In genomic region chr3:180624714-180625113, GRCh38 we compare ENCODE assay signal across 18 cellular contexts. TPM values are rescaled to one million over a fixed set of nuclear protein-coding genes. Genes with fewer than 3 reads are reported as not detected.
DNase-seq lines count a peak whose midpoint lies in the region; ATAC-seq, FAIRE-seq and TF ChIP-seq lines count a peak whose summit lies in the region.
"Had no signal": no experiment of that assay in that cellular context is flagged by ENCODE, and none has a peak within 500 bp of the region (broad histone marks: within the 10 kb centered on the region; RNA-seq: fewer than 3 reads in every experiment).

No MANE protein-coding gene starts in this region.

- 98 to 99% methylated on average over 2 of the region's 2 CpGs for WGBS in pancreas, 2 donors

- no peaks in the 10 kb centered on the region for H3K27me3 ChIP-seq in pancreas
- H3K27me3 ChIP-seq: esophagus muscularis mucosa had no signal

- no peak for FAIRE-seq in pancreas (lab: Jason Lieb, UNC)
- FAIRE-seq: GM19239 had no signal

- no peak for DNase-seq in activated T-helper 1 cell treated with anti-CD3 and anti-CD28 coated beads, Interleukin-12 subunit alpha, Interleukin-12 subunit beta, Interleukin-2, Interleukin-4 antibody, amounts not matched to agents 30 ng/mL and 10 ng/mL and 1 ng/mL, durations not matched to agents 14 hours and 24 hours and 36 hours (ENCODE audit: low spot score)
- DNase-seq in effector CD4-positive, alpha-beta T cell, result no peak
- DNase-seq in immature natural killer cell (no peak), pancreas (no peak)
- DNase-seq: activated gamma-delta T cell, cerebellar nuclear complex, GF-D8, mesendoderm, Right ventricle myocardium superior had no signal

- intact Hi-C loops in activated T-helper 1 cell treated with anti-CD3 and anti-CD28 coated beads, Interleukin-12 subunit alpha, Interleukin-12 subunit beta, Interleukin-2, Interleukin-4 antibody, amounts not matched to agents 30 ng/mL and 10 ng/mL and 1 ng/mL, durations not matched to agents 14 hours and 24 hours and 36 hours (cut with micrococcal nuclease), result loop anchor here (1.0 to 2.0 kb wide), 3 partner anchors 23 to 288 kb away; partner anchors contain the start of genes CCDC39 and FXR1
- intact Hi-C loops in pancreas (cut with DNase I), result no loop called here

- ATAC-seq in GM18870 (IDR thresholded peaks at IDR 0.05; ENCODE audit: unreplicated experiment) (peak; percentile 73), GM21423 (IDR thresholded peaks at IDR 0.05; ENCODE audit: unreplicated experiment) (peak; percentile 44), HG03060 (IDR thresholded peaks at IDR 0.05; ENCODE audit: low read depth, unreplicated experiment) (peak; percentile 37), pancreas (no peak)
- ATAC-seq: stimulated activated memory B cell treated with anti-CD40 and anti-IgM and Interleukin-4, amounts not matched to agents 10 μg/mL and 1 μg/mL and 100 μg/mL, for 72 hours had no signal

- H3K4me3 Mint-ChIP-seq in activated T-helper 1 cell treated with anti-CD3 and anti-CD28 coated beads, Interleukin-12 subunit alpha, Interleukin-12 subunit beta, Interleukin-2, Interleukin-4 antibody, amounts not matched to agents 30 ng/mL and 10 ng/mL and 1 ng/mL, durations not matched to agents 14 hours and 24 hours and 36 hours, result peak overlapping the region; percentile 36
- no peak overlapping the region for H3K4me3 Mint-ChIP-seq in immature natural killer cell
- H3K4me3 Mint-ChIP-seq: stimulated activated memory B cell treated with anti-CD40 and anti-IgM and Interleukin-4, amounts not matched to agents 10 μg/mL and 1 μg/mL and 100 μg/mL, for 72 hours had no signal

- TF ChIP-seq CTCF in pancreas (IDR thresholded peaks at IDR 0.05), result no peak

- H3K9me3 ChIP-seq in pancreas, result no peaks in the 10 kb centered on the region
- H3K9me3 ChIP-seq: esophagus muscularis mucosa had no signal

- H3K36me3 Mint-ChIP-seq in activated T-helper 1 cell treated with anti-CD3 and anti-CD28 coated beads, Interleukin-12 subunit alpha, Interleukin-12 subunit beta, Interleukin-2, Interleukin-4 antibody, amounts not matched to agents 30 ng/mL and 10 ng/mL and 1 ng/mL, durations not matched to agents 14 hours and 24 hours and 36 hours (ENCODE audit: low read depth), result peaks cover 45% of the 10 kb centered on the region
- H3K36me3 Mint-ChIP-seq in immature natural killer cell, result peaks cover 9 to 27% (median 25%) of the 10 kb centered on the region in 3 donors

- no peaks in the 10 kb centered on the region for H3K4me1 ChIP-seq in pancreas
- H3K4me1 ChIP-seq: esophagus muscularis mucosa had no signal

- no peaks in the 10 kb centered on the region for H3K36me3 ChIP-seq in pancreas
- H3K36me3 ChIP-seq: esophagus muscularis mucosa had no signal

- peaks cover 11% of the 10 kb centered on the region for H3K9me3 Mint-ChIP-seq in activated T-helper 1 cell treated with anti-CD3 and anti-CD28 coated beads, Interleukin-12 subunit alpha, Interleukin-12 subunit beta, Interleukin-2, Interleukin-4 antibody, amounts not matched to agents 30 ng/mL and 10 ng/mL and 1 ng/mL, durations not matched to agents 14 hours and 24 hours and 36 hours
- no peaks in the 10 kb centered on the region for H3K9me3 Mint-ChIP-seq in immature natural killer cell

- peak overlapping the region; percentile 86 for H3K27ac Mint-ChIP-seq in activated T-helper 1 cell treated with anti-CD3 and anti-CD28 coated beads, Interleukin-12 subunit alpha, Interleukin-12 subunit beta, Interleukin-2, Interleukin-4 antibody, amounts not matched to agents 30 ng/mL and 10 ng/mL and 1 ng/mL, durations not matched to agents 14 hours and 24 hours and 36 hours
- H3K27ac Mint-ChIP-seq in immature natural killer cell, result no peak overlapping the region
- H3K27ac Mint-ChIP-seq: stimulated activated memory B cell treated with anti-CD40 and anti-IgM and Interleukin-4, amounts not matched to agents 10 μg/mL and 1 μg/mL and 100 μg/mL, for 72 hours had no signal

- peaks cover 36% of the 10 kb centered on the region for H3K4me1 Mint-ChIP-seq in activated T-helper 1 cell treated with anti-CD3 and anti-CD28 coated beads, Interleukin-12 subunit alpha, Interleukin-12 subunit beta, Interleukin-2, Interleukin-4 antibody, amounts not matched to agents 30 ng/mL and 10 ng/mL and 1 ng/mL, durations not matched to agents 14 hours and 24 hours and 36 hours (ENCODE audit: low read depth)
- peaks cover 0 to 2% of the 10 kb centered on the region in 2 donors for H3K4me1 Mint-ChIP-seq in immature natural killer cell

- H3K4me3 ChIP-seq in pancreas, result no peak overlapping the region
- H3K4me3 ChIP-seq: esophagus muscularis mucosa had no signal

- no peaks in the 10 kb centered on the region for H3K27me3 Mint-ChIP-seq in activated T-helper 1 cell treated with anti-CD3 and anti-CD28 coated beads, Interleukin-12 subunit alpha, Interleukin-12 subunit beta, Interleukin-2, Interleukin-4 antibody, amounts not matched to agents 30 ng/mL and 10 ng/mL and 1 ng/mL, durations not matched to agents 14 hours and 24 hours and 36 hours (ENCODE audit: insufficient read depth)
- peaks cover 0 to 3% (median 0%) of the 10 kb centered on the region in 3 donors for H3K27me3 Mint-ChIP-seq in immature natural killer cell (ENCODE audit: low read depth in 3 of 3)
- H3K27me3 Mint-ChIP-seq: stimulated activated memory B cell treated with anti-CD40 and anti-IgM and Interleukin-4, amounts not matched to agents 10 μg/mL and 1 μg/mL and 100 μg/mL, for 72 hours had no signal

- H3K27ac ChIP-seq in pancreas, result no peak overlapping the region
- H3K27ac ChIP-seq: esophagus muscularis mucosa, HL-60 had no signal

RNA-seq across cellular contexts. Expression of gene TTC14, which starts 22.8 kb away (rescaled TPM):
- 43.9 and 50.0 TPM in 2 replicates for total RNA-seq in activated T-helper 1 cell treated with anti-CD3 and anti-CD28 coated beads, Interleukin-12 subunit alpha, Interleukin-12 subunit beta, Interleukin-2, Interleukin-4 antibody, amounts not matched to agents 30 ng/mL and 10 ng/mL and 1 ng/mL, durations not matched to agents 14 hours and 24 hours and 36 hours
- polyA plus RNA-seq in immature natural killer cell (10 to 100 TPM; 14.6 to 17.9 (median 17.7) TPM), pancreas (10 to 100 TPM; 12.3 to 24.7 TPM)
- total RNA-seq in pancreas, result 10 to 100 TPM; 18.1 to 40.1 (median 22.2) TPM

RNA-seq across cellular contexts. Expression of gene CCDC39, which starts 54.6 kb away (rescaled TPM):
- total RNA-seq in activated T-helper 1 cell treated with anti-CD3 and anti-CD28 coated beads, Interleukin-12 subunit alpha, Interleukin-12 subunit beta, Interleukin-2, Interleukin-4 antibody, amounts not matched to agents 30 ng/mL and 10 ng/mL and 1 ng/mL, durations not matched to agents 14 hours and 24 hours and 36 hours, result not detected in 2 replicates
- not detected for polyA plus RNA-seq in immature natural killer cell
- under 1 TPM in 1 of 6 donors, not detected in 5; 0.09 TPM for total RNA-seq in pancreas
- polyA plus RNA-seq in pancreas, result under 1 TPM in 1 of 2 donors, not detected in 1; 0.16 TPM
- total RNA-seq: M059J, NCI-H460, Right ventricle myocardium superior had no signal

Comparison
In these comparisons a context has a peak if more than half of its experiments do, and no peak if none do; other contexts are left out.
1. ATAC-seq: peak in GM18870 (single experiment), GM21423 (single experiment) and HG03060 (single experiment); none in pancreas (0 of 4).